Comparison of ENCODE assay signal across 30 cellular contexts in the genomic region with DNA sequence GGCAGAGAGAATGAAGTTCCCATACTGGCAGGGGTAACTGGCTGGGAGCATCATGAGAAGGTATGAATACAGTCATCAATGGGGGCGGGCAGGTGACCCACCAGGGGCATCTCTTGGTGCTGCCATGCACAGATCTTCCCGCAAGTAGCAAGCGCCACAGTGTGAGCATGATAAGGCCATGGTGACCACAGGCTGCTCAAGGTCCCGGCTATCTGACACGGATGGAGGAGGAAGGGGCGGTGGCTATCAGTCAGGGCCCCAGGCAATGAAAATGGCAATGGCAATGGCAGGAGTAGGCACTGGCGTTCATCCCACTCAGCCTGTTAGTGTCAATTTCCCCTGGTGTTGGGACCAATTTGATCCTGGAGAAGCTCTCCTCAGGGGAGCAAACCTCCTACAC. TPM values are rescaled to one million over a fixed set of nuclear protein-coding genes. Genes with fewer than 3 reads are reported as not detected.
"Had no signal": no experiment of that assay in that cellular context is flagged by ENCODE, and none has a peak within 500 bp of the region (broad histone marks: within the 10 kb centered on the region; RNA-seq: fewer than 3 reads in every experiment).

No MANE protein-coding gene starts in this region.

- DNase-seq: cortex of kidney; effector memory CD8-positive, alpha-beta T cell; erythroblast; esophagus squamous epithelium; foreskin melanocyte; glutamatergic neuron; heart right ventricle; hippocampal formation; left ventricle myocardium superior; lower lobe of right lung; naive thymus-derived CD8-positive, alpha-beta T cell; nephron progenitor cell; occipital lobe; stimulated activated CD4-positive, alpha-beta T cell treated with anti-CD3 and anti-CD28 coated beads, Interleukin-12 subunit alpha, Interleukin-12 subunit beta, amount 100 ng/mL, for 4 hours; stimulated activated CD4-positive, alpha-beta T cell treated with anti-CD3 and anti-CD28 coated beads, Interleukin-1b, Interleukin-23, amount 100 ng/mL, for 48 hours; stimulated activated CD4-positive, alpha-beta T cell treated with anti-CD3 and anti-CD28 coated beads, Interleukin-4, amount 100 ng/mL, for 1 hour; stimulated activated CD8-positive, alpha-beta memory T cell treated with anti-CD3 and anti-CD28 coated beads, Interleukin-4, amount 100 ng/mL, for 48 hours; stimulated activated naive CD4-positive, alpha-beta T cell; stimulated activated naive CD8-positive, alpha-beta T cell treated with anti-CD3 and anti-CD28 coated beads, Interleukin-15, amount 100 ng/mL, for 72 hours; thyroid gland; trophoblast cell had no signal

- ATAC-seq: effector memory CD8-positive, alpha-beta T cell; heart right ventricle; left ventricle myocardium superior; lower lobe of right lung; naive thymus-derived CD8-positive, alpha-beta T cell; pancreas; stimulated activated naive CD8-positive, alpha-beta T cell treated with anti-CD3 and anti-CD28 coated beads, Interleukin-15, amount 100 ng/mL, for 72 hours had no signal

- H3K4me2 ChIP-seq: smooth muscle cell had no signal

- H3K27me3 ChIP-seq: pancreas, right lobe of liver, suprapubic skin, thyroid gland, vagina had no signal

- H3K4me3 ChIP-seq: esophagus squamous epithelium, heart right ventricle, lower lobe of right lung, pancreas, right lobe of liver, smooth muscle cell, suprapubic skin, thyroid gland, vagina had no signal

- H3K9me3 ChIP-seq: esophagus squamous epithelium, heart right ventricle, lower lobe of right lung, pancreas, right lobe of liver, suprapubic skin, thyroid gland, vagina had no signal

- H3K4me1 ChIP-seq: esophagus squamous epithelium, heart right ventricle, lower lobe of right lung, pancreas, right lobe of liver, suprapubic skin, thyroid gland, vagina had no signal

- H3K36me3 ChIP-seq: esophagus squamous epithelium, heart right ventricle, lower lobe of right lung, pancreas, right lobe of liver, suprapubic skin, thyroid gland, vagina had no signal

- H3K27ac ChIP-seq: esophagus squamous epithelium, heart right ventricle, lower lobe of right lung, pancreas, right lobe of liver, suprapubic skin, thyroid gland, vagina had no signal

- FAIRE-seq: endometrium, islet of Langerhans, pancreas had no signal

RNA-seq across cellular contexts. Expression of gene ASCL2, which starts 21.6 kb away (rescaled TPM):
- total RNA-seq: dermis microvascular lymphatic vessel endothelial cell, myocyte, smooth muscle cell had no signal

RNA-seq across cellular contexts. Expression of gene C11orf21, which starts 53.0 kb away (rescaled TPM):
- total RNA-seq: dermis microvascular lymphatic vessel endothelial cell, myocyte, smooth muscle cell had no signal
- polyA plus RNA-seq: smooth muscle cell had no signal

RNA-seq across cellular contexts. Expression of gene TSPAN32, which starts 53.1 kb away (rescaled TPM):
- total RNA-seq: dermis microvascular lymphatic vessel endothelial cell, myocyte, occipital lobe, smooth muscle cell had no signal
- polyA plus RNA-seq: smooth muscle cell had no signal
